Comparison of ENCODE assay signal across 14 cellular contexts in the genomic region with DNA sequence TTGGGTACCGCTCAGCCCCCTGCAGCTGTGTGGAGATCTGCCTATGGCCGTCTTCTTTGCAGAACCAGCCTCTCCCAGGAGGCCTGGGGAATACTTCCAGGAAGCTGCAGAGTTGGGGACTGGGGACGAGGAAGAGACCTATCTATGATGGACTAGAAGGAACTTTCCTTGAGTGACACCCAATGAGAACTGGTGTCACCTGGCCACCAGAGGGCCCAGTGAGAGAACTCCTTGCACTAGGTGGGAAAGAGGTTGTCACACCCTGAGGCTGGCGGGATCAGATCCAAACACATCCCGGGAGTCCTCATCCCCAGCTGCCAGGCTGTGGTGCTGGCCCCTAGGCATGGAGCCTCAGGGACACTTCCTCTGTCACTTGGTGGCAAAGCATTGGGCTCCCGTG. TPM values are rescaled to one million over a fixed set of nuclear protein-coding genes. Genes with fewer than 3 reads are reported as not detected.
DNase-seq lines count a peak whose midpoint lies in the region; ATAC-seq and TF ChIP-seq lines count a peak whose summit lies in the region.
"Had no signal": no experiment of that assay in that cellular context is flagged by ENCODE, and none has a peak within 500 bp of the region (broad histone marks: within the 10 kb centered on the region; RNA-seq: fewer than 3 reads in every experiment).

No MANE protein-coding gene starts in this region.

- H3K9me3 ChIP-seq in BE2C, result no peaks in the 10 kb centered on the region
- H3K9me3 ChIP-seq in OCI-LY7 (ENCODE audit: low read length), result no peaks in the 10 kb centered on the region

- H3K27ac Mint-ChIP-seq in activated CD4-positive, alpha-beta T cell treated with anti-CD3 and anti-CD28 coated beads, Interleukin-2, amount 10 ng/mL, durations not matched to agents 7 days and 5 days, result no peak overlapping the region
- H3K27ac Mint-ChIP-seq: activated CD4-positive, alpha-beta memory T cell treated with anti-CD3 and anti-CD28 coated beads for 36 hours; CD14-positive monocyte; stimulated activated naive CD8-positive, alpha-beta T cell treated with anti-CD3 and anti-CD28 coated beads, Interleukin-15, Interleukin-2, amounts not matched to agents 100 ng/mL and 50 ng/mL, for 24 hours had no signal

- H3K4me3 ChIP-seq in BE2C (ENCODE audit: low read depth, low read length) (no peak overlapping the region), GM12865 (ENCODE audit: low read depth, low read length) (no peak overlapping the region), OCI-LY7 (ENCODE audit: low read depth, low read length, poor library complexity, severe bottlenecking) (no peak overlapping the region)

- no peaks in the 10 kb centered on the region for H4K20me1 ChIP-seq in OCI-LY7 (ENCODE audit: insufficient read depth, low read length)

- DNase-seq in BE2C, result no peak
- DNase-seq in GM12865 (ENCODE audit: low read depth), result no peak
- DNase-seq in OCI-LY7 (ENCODE audit: low spot score), result peak; percentile 51
- DNase-seq in iPS-NIHi7 (ENCODE audit: extremely low spot score), result peak; percentile 61
- no peak for DNase-seq in islet precursor cell
- no peak for DNase-seq in stimulated activated CD4-positive, alpha-beta T cell treated with anti-CD3 and anti-CD28 coated beads, Interleukin-1b, Interleukin-23, amount 100 ng/mL, for 48 hours
- no peak for DNase-seq in activated CD4-positive, alpha-beta T cell treated with anti-CD3 and anti-CD28 coated beads, Interleukin-2, amount 10 ng/mL, durations not matched to agents 7 days and 5 days
- DNase-seq: activated CD4-positive, alpha-beta memory T cell treated with anti-CD3 and anti-CD28 coated beads for 36 hours; caudate nucleus; GOT3; NCI-H1436 treated with DMSO at 0.1 percent for 48 hours had no signal

- H3K4me3 Mint-ChIP-seq in activated CD4-positive, alpha-beta T cell treated with anti-CD3 and anti-CD28 coated beads, Interleukin-2, amount 10 ng/mL, durations not matched to agents 7 days and 5 days, result no peak overlapping the region
- H3K4me3 Mint-ChIP-seq: activated CD4-positive, alpha-beta memory T cell treated with anti-CD3 and anti-CD28 coated beads for 36 hours; CD14-positive monocyte; stimulated activated naive CD8-positive, alpha-beta T cell treated with anti-CD3 and anti-CD28 coated beads, Interleukin-15, Interleukin-2, amounts not matched to agents 100 ng/mL and 50 ng/mL, for 24 hours had no signal

- POLR2A ChIA-PET in OCI-LY7 (lab: Charles Lee), result no interaction called here
- POLR2A ChIA-PET in activated CD4-positive, alpha-beta T cell treated with anti-CD3 and anti-CD28 coated beads, Interleukin-2, amount 10 ng/mL, durations not matched to agents 7 days and 5 days (lab: Charles Lee), result no interaction called here

- H3K79me2 ChIP-seq in OCI-LY7 (ENCODE audit: insufficient read depth, low read depth, low read length), result no peaks in the 10 kb centered on the region

- H3K27me3 ChIP-seq in BE2C, result no peaks in the 10 kb centered on the region

- H3K4me1 Mint-ChIP-seq in activated CD4-positive, alpha-beta T cell treated with anti-CD3 and anti-CD28 coated beads, Interleukin-2, amount 10 ng/mL, durations not matched to agents 7 days and 5 days, result peaks cover 13% of the 10 kb centered on the region

- intact Hi-C loops in OCI-LY7 (cut with micrococcal nuclease; ENCODE audit: unreplicated experiment), result no loop called here

- H3K9me3 Mint-ChIP-seq in activated CD4-positive, alpha-beta T cell treated with anti-CD3 and anti-CD28 coated beads, Interleukin-2, amount 10 ng/mL, durations not matched to agents 7 days and 5 days, result no peaks in the 10 kb centered on the region
- H3K9me3 Mint-ChIP-seq: activated CD4-positive, alpha-beta memory T cell treated with anti-CD3 and anti-CD28 coated beads for 36 hours; stimulated activated naive CD8-positive, alpha-beta T cell treated with anti-CD3 and anti-CD28 coated beads, Interleukin-15, Interleukin-2, amounts not matched to agents 100 ng/mL and 50 ng/mL, for 24 hours had no signal

- H3K36me3 ChIP-seq in BE2C, result no peaks in the 10 kb centered on the region
- no peaks in the 10 kb centered on the region for H3K36me3 ChIP-seq in OCI-LY7 (ENCODE audit: insufficient read depth, low read length)

- no TSS peak for BruUV-seq in OCI-LY7 (replicated peaks; lab: Mats Ljungman, UMichigan)

- no peaks in the 10 kb centered on the region for H3K9me2 ChIP-seq in OCI-LY7 (ENCODE audit: insufficient read depth, low read length)

- no peak overlapping the region for H3K4me2 ChIP-seq in OCI-LY7 (ENCODE audit: low read length)

- CTCF ChIA-PET in OCI-LY7 (lab: Charles Lee; ENCODE audit: unreplicated experiment), result no interaction called here
- CTCF ChIA-PET in activated CD4-positive, alpha-beta T cell treated with anti-CD3 and anti-CD28 coated beads, Interleukin-2, amount 10 ng/mL, durations not matched to agents 7 days and 5 days (lab: Charles Lee), result no interaction called here

- peaks cover 2% of the 10 kb centered on the region for H3K36me3 Mint-ChIP-seq in activated CD4-positive, alpha-beta T cell treated with anti-CD3 and anti-CD28 coated beads, Interleukin-2, amount 10 ng/mL, durations not matched to agents 7 days and 5 days (ENCODE audit: low read depth)
- H3K36me3 Mint-ChIP-seq: activated CD4-positive, alpha-beta memory T cell treated with anti-CD3 and anti-CD28 coated beads for 36 hours; CD14-positive monocyte had no signal

- H3K4me1 ChIP-seq in BE2C, result no peaks in the 10 kb centered on the region
- H3K4me1 ChIP-seq in OCI-LY7 (ENCODE audit: insufficient read depth, low read length, poor library complexity, severe bottlenecking), result no peaks in the 10 kb centered on the region

- TF ChIP-seq CTCF in BE2C (IDR thresholded peaks at IDR 0.05; ENCODE audit: low read depth, low read length) (0 out of 2 replicates have a peak, but pooled peaks have one; percentile 12), GM12865 (IDR thresholded peaks at IDR 0.05; ENCODE audit: insufficient read depth, low read depth, low read length, missing control alignments) (peak; percentile 33), OCI-LY7 (conservative IDR thresholded peaks at IDR 0.05; ENCODE audit: low read length) (peak; percentile 73)

- no peak overlapping the region for H2AFZ ChIP-seq in OCI-LY7 (ENCODE audit: low read length)

- H3K27me3 Mint-ChIP-seq in activated CD4-positive, alpha-beta T cell treated with anti-CD3 and anti-CD28 coated beads, Interleukin-2, amount 10 ng/mL, durations not matched to agents 7 days and 5 days, result no peaks in the 10 kb centered on the region
- H3K27me3 Mint-ChIP-seq: stimulated activated naive CD8-positive, alpha-beta T cell treated with anti-CD3 and anti-CD28 coated beads, Interleukin-15, Interleukin-2, amounts not matched to agents 100 ng/mL and 50 ng/mL, for 24 hours had no signal

- ATAC-seq in HG02885 (IDR thresholded peaks at IDR 0.05; ENCODE audit: poor library complexity, unreplicated experiment), result no peak

- H3K27ac ChIP-seq in OCI-LY7 (ENCODE audit: low read depth, low read length, poor library complexity, severe bottlenecking), result no peak overlapping the region

RNA-seq across cellular contexts. Expression of gene GRID2IP, which starts 4.9 kb away (rescaled TPM):
- polyA plus RNA-seq in BE2C (2012; ENCODE audit: insufficient read depth, insufficient read length, low read depth), result not detected
- 0.16 and 0.23 TPM in 2 replicates for total RNA-seq in OCI-LY7 (2014; rRNA removed; shearing (Covaris generic))
- total RNA-seq in OCI-LY7 (2022), result 0.32 and 0.41 TPM in 2 replicates
- under 1 TPM in 1 of 2 experiments, not detected in 1; 0.07 TPM for total RNA-seq in activated CD4-positive, alpha-beta T cell treated with anti-CD3 and anti-CD28 coated beads, Interleukin-2, amount 10 ng/mL, durations not matched to agents 7 days and 5 days
- polyA plus RNA-seq: CD14-positive monocyte had no signal

RNA-seq across cellular contexts. Expression of gene ZDHHC4, which starts 21.1 kb away (rescaled TPM):
- 102 TPM for polyA plus RNA-seq in BE2C (2012; ENCODE audit: insufficient read depth, insufficient read length, low read depth)
- 60.7 and 76.4 TPM in 2 replicates for total RNA-seq in OCI-LY7 (2014; rRNA removed; shearing (Covaris generic))
- total RNA-seq in OCI-LY7 (2022), result 92.7 and 110 TPM in 2 replicates
- 10 to 100 TPM; 29.9 to 35.3 TPM for total RNA-seq in activated CD4-positive, alpha-beta T cell treated with anti-CD3 and anti-CD28 coated beads, Interleukin-2, amount 10 ng/mL, durations not matched to agents 7 days and 5 days

RNA-seq across cellular contexts. Expression of gene INTS15, which starts 33.6 kb away (rescaled TPM):
- 158 TPM for polyA plus RNA-seq in BE2C (2012; ENCODE audit: insufficient read depth, insufficient read length, low read depth)
- total RNA-seq in OCI-LY7 (2014; rRNA removed; shearing (Covaris generic)), result 27.2 and 33.0 TPM in 2 replicates
- total RNA-seq in OCI-LY7 (2022), result 38.8 and 40.9 TPM in 2 replicates
- 10 to 100 TPM; 40.4 to 48.3 TPM for total RNA-seq in activated CD4-positive, alpha-beta T cell treated with anti-CD3 and anti-CD28 coated beads, Interleukin-2, amount 10 ng/mL, durations not matched to agents 7 days and 5 days

RNA-seq across cellular contexts. Expression of gene ZNF853, which starts 59.2 kb away (rescaled TPM):
- 3.6 TPM for polyA plus RNA-seq in BE2C (2012; ENCODE audit: insufficient read depth, insufficient read length, low read depth)
- total RNA-seq in OCI-LY7 (2014; rRNA removed; shearing (Covaris generic)), result 0.60 and 0.77 TPM in 2 replicates
- 0.48 and 0.55 TPM in 2 replicates for total RNA-seq in OCI-LY7 (2022)
- total RNA-seq in activated CD4-positive, alpha-beta T cell treated with anti-CD3 and anti-CD28 coated beads, Interleukin-2, amount 10 ng/mL, durations not matched to agents 7 days and 5 days, result under 1 TPM; 0.30 to 0.33 TPM
- polyA plus RNA-seq: CD14-positive monocyte had no signal

Comparison
In these comparisons a context has a peak if more than half of its experiments do, and no peak if none do; other contexts are left out.
1. DNase-seq: peak in OCI-LY7 (single experiment) and iPS-NIHi7 (single experiment); none in BE2C (single experiment), GM12865 (single experiment), islet precursor cell (single experiment), stimulated activated CD4-positive, alpha-beta T cell treated with anti-CD3 and anti-CD28 coated beads, Interleukin-1b, Interleukin-23, amount 100 ng/mL, for 48 hours (single experiment) and activated CD4-positive, alpha-beta T cell treated with anti-CD3 and anti-CD28 coated beads, Interleukin-2, amount 10 ng/mL, durations not matched to agents 7 days and 5 days (single experiment).
2. CTCF ChIP-seq: peak in every context shown above with its lines; median percentile 73 in OCI-LY7; 33 in GM12865; 12 in BE2C.